7 cellular contexts compared by ENCODE assay signal in the genomic region with DNA sequence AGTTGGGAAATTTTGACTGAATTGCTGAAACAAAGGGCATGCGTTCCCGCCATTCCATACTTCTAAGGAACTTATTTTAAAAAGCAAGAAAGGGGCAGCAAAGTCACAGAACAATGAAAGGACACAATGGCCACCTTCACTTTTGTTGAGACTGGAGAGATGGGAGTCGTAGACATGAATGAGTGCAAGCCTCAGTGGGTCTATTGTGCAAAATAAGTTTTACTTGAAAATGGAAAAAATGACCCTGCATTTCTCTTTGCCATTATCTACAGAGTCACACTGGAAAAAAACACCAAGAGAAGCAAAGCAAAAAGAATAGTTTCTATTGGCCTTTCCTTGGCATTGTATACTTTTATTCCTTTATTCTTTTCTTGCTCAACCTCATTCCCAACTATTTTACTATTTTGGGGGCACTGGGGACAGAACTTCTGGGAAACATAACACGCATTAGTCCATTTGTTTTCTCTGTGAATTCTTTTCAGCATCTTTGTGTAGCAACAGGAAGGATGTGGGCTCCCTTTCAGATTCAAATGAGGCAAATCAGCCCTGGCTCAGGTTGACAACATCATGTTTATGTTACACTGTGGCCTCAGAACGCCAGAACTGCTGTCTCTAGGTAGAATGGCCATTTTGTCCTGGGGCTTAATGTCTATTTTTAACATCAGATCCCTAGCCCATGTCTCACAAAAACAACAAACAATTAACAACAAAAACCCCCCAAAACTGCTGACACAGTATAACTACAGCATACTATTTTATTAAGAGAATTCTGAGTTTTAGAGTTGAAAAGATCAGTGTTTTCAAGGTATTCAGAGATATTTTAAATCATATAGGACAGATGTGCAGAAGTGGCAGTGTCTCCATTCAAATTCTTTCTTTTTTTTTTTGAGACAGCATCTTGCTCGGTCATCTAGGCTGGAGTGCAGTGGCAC.
DNase-seq lines count a peak whose midpoint lies in the region; ATAC-seq and TF ChIP-seq lines count a peak whose summit lies in the region.

No MANE protein-coding gene starts in this region.

- intact Hi-C loops in adrenal gland (cut with DNase I) = no loop called here

- in situ Hi-C loops in G401 (cut with HindIII; ENCODE audit: low sequenced_read_pairs) = no loop called here

- no peak overlapping the region for H2BK120ac ChIP-seq in mesenchymal stem cell (ENCODE audit: low read depth, low read length)

- no peak overlapping the region for H3K4me2 ChIP-seq in mesenchymal stem cell (ENCODE audit: low read length, poor library complexity, severe bottlenecking)

- H3K36me3 ChIP-seq in mesenchymal stem cell (ENCODE audit: control insufficient read depth in 1 of 2, insufficient read depth in 2 of 2, low read depth in 1 of 2, low read length in 2 of 2) (peaks cover 0 to 21% of the 10 kb centered on the region in 2 experiments), adrenal gland (replicated peaks in 1 of 2) (no peaks in the 10 kb centered on the region)

- ATAC-seq in GM19438 (IDR thresholded peaks at IDR 0.05; ENCODE audit: low read depth, unreplicated experiment) = peak; percentile 94
- ATAC-seq in HG03280 (IDR thresholded peaks at IDR 0.05; ENCODE audit: unreplicated experiment) = peak; percentile 95

- peak; percentile 30 for DNase-seq in activated effector memory CD4-positive, alpha-beta T cell treated with Interleukin-2 at 50 U/mL for 16 hours
- DNase-seq in mesenchymal stem cell (peak; percentile 61), G401 (ENCODE audit: low spot score) (no peak), adrenal gland (no peak), NCI-H1436 (lab: John Stamatoyannopoulos, UW) (no peak)

- H2BK12ac ChIP-seq in mesenchymal stem cell (ENCODE audit: low read length in 2 of 2) = no peak overlapping the region

- H3K27ac ChIP-seq in mesenchymal stem cell (ENCODE audit: low read length, poor library complexity, severe bottlenecking) (no peak overlapping the region), adrenal gland (peak overlapping the region in 1 of 5 donors; percentile 14)

- H3K4ac ChIP-seq in mesenchymal stem cell (ENCODE audit: low read depth in 1 of 2, low read length in 2 of 2) = no peak overlapping the region

- no peak overlapping the region for H2BK15ac ChIP-seq in mesenchymal stem cell (ENCODE audit: low read depth, poor library complexity, severe bottlenecking)

- H3K4me3 ChIP-seq in mesenchymal stem cell (ENCODE audit: insufficient read depth in 1 of 2, low read depth in 1 of 2, low read length in 2 of 2) = no peak overlapping the region
- no peak overlapping the region for H3K4me3 ChIP-seq in adrenal gland

- no peak for TF ChIP-seq POLR2A in adrenal gland (IDR thresholded peaks at IDR 0.05)

- H3K14ac ChIP-seq in mesenchymal stem cell (ENCODE audit: low read length in 2 of 2) = no peak overlapping the region

- no peak overlapping the region for H3K18ac ChIP-seq in mesenchymal stem cell (ENCODE audit: low read depth in 1 of 2, low read length in 2 of 2)

- H4K91ac ChIP-seq in mesenchymal stem cell (ENCODE audit: low read length) = no peak overlapping the region

- no peak for TF ChIP-seq CTCF in adrenal gland (IDR thresholded peaks at IDR 0.05)

- H4K8ac ChIP-seq in mesenchymal stem cell (ENCODE audit: low read length) = no peak overlapping the region

- no peak overlapping the region for H3K9ac ChIP-seq in mesenchymal stem cell (ENCODE audit: low read length)

- WGBS in mesenchymal stem cell = 74% methylated on average over 6 of the region's 6 CpGs
- 73 to 77% (median 76%) methylated on average over 6 of the region's 6 CpGs for WGBS in adrenal gland, 4 donors

- H3K9me3 ChIP-seq in mesenchymal stem cell (ENCODE audit: control insufficient read depth, low read length) (no peaks in the 10 kb centered on the region), adrenal gland (replicated peaks in 1 of 3) (no peaks in the 10 kb centered on the region)

- H2AFZ ChIP-seq in mesenchymal stem cell (ENCODE audit: low read depth, low read length) = no peak overlapping the region

- no peak overlapping the region for H3K23ac ChIP-seq in mesenchymal stem cell (ENCODE audit: low read length in 2 of 2)

- H2BK5ac ChIP-seq in mesenchymal stem cell (ENCODE audit: low read depth, low read length, poor library complexity, severe bottlenecking) = no peak overlapping the region

- peaks cover 6% of the 10 kb centered on the region for H3K79me1 ChIP-seq in mesenchymal stem cell (replicated peaks; ENCODE audit: low read length, poor library complexity, severe bottlenecking)

- no peak overlapping the region for H2AK5ac ChIP-seq in mesenchymal stem cell (ENCODE audit: low read length, severe bottlenecking)

- H3K27me3 ChIP-seq in mesenchymal stem cell (ENCODE audit: control insufficient read depth in 1 of 2, insufficient read depth in 1 of 2, low read length in 2 of 2) (no peaks in the 10 kb centered on the region), adrenal gland (no peaks in the 10 kb centered on the region)

- H3K4me1 ChIP-seq in mesenchymal stem cell (ENCODE audit: control insufficient read depth, insufficient read depth, low read depth, low read length) = peaks cover 2% of the 10 kb centered on the region
- no peaks in the 10 kb centered on the region for H3K4me1 ChIP-seq in adrenal gland (replicated peaks in 1 of 2)

Comparison
In these comparisons a context has a peak if more than half of its experiments do, and no peak if none do; other contexts are left out.
1. DNase-seq: peak in activated effector memory CD4-positive, alpha-beta T cell treated with Interleukin-2 at 50 U/mL for 16 hours (single experiment) and mesenchymal stem cell (single experiment); none in G401 (single experiment), adrenal gland (0 of 7) and NCI-H1436 (single experiment).